1 cellular context compared by ENCODE assay signal in the genomic region with DNA sequence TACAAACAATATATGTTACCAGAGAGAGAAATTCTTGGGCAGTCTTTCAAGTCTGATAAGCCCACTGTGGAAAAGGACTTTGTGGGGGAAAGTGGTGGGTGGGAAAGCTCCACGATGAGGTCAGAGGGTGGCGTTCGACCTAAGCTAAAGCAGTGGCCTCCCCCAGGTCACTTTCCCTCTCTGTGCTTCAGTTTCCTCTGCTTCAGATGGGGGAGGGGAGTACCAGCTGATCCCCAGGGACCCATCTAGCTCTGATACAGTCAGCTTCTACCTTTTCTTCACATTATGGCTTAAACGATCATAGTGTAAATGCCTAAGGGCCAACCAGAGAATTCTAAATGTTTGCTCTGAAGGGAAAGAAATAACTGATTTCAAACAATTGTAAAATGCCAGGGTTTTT.
TF ChIP-seq lines count a peak whose summit lies in the region.

No MANE protein-coding gene starts in this region.

TF ChIP-seq in IMR-90, 13 proteins besides CTCF, POLR2A, EP300 and RAD21:
- TF ChIP-seq MXI1 (IDR thresholded peaks at IDR 0.05; ENCODE audit: borderline replicate concordance, low read depth, low read length): no peak
- no peak for TF ChIP-seq MAZ (IDR thresholded peaks at IDR 0.05; ENCODE audit: borderline replicate concordance, low read depth, low read length)
- no peak for TF ChIP-seq RCOR1 (IDR thresholded peaks at IDR 0.05; ENCODE audit: insufficient replicate concordance, low read length)
- no peak for TF ChIP-seq BHLHE40 (IDR thresholded peaks at IDR 0.05; ENCODE audit: low read depth, low read length)
- no peak for TF ChIP-seq NFE2L2 (IDR thresholded peaks at IDR 0.05; ENCODE audit: low read depth, low read length)
- TF ChIP-seq, protein P1, sequence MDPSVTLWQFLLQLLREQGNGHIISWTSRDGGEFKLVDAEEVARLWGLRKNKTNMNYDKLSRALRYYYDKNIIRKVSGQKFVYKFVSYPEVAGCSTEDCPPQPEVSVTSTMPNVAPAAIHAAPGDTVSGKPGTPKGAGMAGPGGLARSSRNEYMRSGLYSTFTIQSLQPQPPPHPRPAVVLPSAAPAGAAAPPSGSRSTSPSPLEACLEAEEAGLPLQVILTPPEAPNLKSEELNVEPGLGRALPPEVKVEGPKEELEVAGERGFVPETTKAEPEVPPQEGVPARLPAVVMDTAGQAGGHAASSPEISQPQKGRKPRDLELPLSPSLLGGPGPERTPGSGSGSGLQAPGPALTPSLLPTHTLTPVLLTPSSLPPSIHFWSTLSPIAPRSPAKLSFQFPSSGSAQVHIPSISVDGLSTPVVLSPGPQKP (IDR thresholded peaks at IDR 0.05; ENCODE audit: borderline replicate concordance, low read depth, low read length): no peak
- TF ChIP-seq MAFK (IDR thresholded peaks at IDR 0.05; ENCODE audit: low read depth, low read length): no peak
TF ChIP-seq in IMR-90: peak in this region for 0.
